8 cellular contexts compared by ENCODE assay signal in the genomic region with DNA sequence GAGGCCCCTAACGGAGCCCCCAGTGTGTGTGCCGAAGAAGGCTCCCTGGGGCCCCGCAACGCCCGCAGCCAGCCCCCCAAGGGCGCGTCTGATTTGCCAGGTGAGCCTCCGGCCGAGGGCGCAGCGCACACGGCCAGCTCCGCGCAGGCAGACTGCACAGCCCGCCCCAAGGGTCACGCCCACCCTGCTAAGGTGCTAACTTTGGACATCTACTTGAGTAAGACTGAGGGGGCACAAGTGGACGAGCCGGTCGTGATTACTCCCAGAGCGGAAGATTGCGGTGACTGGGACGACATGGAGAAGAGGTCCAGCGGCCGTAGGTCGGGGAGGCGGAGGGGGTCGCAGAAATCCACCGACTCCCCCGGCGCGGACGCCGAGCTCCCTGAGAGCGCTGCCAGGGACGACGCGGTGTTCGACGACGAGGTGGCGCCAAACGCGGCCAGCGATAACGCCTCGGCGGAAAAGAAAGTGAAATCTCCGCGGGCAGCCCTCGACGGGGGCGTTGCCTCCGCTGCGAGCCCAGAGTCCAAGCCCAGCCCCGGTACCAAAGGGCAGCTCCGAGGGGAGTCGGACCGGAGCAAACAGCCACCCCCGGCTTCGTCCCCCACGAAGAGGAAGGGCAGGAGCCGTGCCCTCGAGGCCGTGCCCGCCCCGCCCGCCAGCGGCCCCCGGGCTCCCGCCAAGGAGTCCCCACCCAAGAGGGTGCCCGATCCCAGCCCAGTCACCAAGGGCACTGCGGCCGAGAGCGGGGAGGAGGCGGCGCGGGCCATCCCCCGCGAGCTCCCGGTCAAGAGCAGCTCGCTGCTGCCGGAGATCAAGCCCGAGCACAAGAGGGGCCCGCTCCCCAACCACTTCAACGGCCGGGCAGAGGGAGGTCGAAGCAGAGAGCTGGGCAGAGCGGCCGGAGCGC.
DNase-seq lines count a peak whose midpoint lies in the region; ATAC-seq, FAIRE-seq and TF ChIP-seq lines count a peak whose summit lies in the region.

No MANE protein-coding gene starts in this region.

- intact Hi-C loops in left ventricle myocardium superior (cut with micrococcal nuclease), result no loop called here

- peak; percentile 84 for FAIRE-seq in GM19239 (lab: Jason Lieb, UNC)
- no peak for FAIRE-seq in RCC 7860 (lab: Jason Lieb, UNC)

- ATAC-seq in HG03342 (IDR thresholded peaks at IDR 0.05; ENCODE audit: unreplicated experiment) (peak; percentile 51), left ventricle myocardium superior (peak; percentile 86)

- H3K36me3 Mint-ChIP-seq in activated naive CD4-positive, alpha-beta T cell treated with anti-CD3 and anti-CD28 coated beads, Interleukin-2, amount 50 U/mL, for 24 hours, result no peaks in the 10 kb centered on the region

- peak overlapping the region; percentile 95 for H3K27ac Mint-ChIP-seq in activated naive CD4-positive, alpha-beta T cell treated with anti-CD3 and anti-CD28 coated beads, Interleukin-2, amount 50 U/mL, for 24 hours

- peaks cover 9% of the 10 kb centered on the region for H3K27me3 ChIP-seq in BJ (ENCODE audit: control insufficient read depth, insufficient read depth, low read length)

- no peaks in the 10 kb centered on the region for H3K9me3 Mint-ChIP-seq in activated naive CD4-positive, alpha-beta T cell treated with anti-CD3 and anti-CD28 coated beads, Interleukin-2, amount 50 U/mL, for 24 hours

- DNase-seq in BJ (ENCODE audit: low read depth) (no peak), GM19239 (ENCODE audit: insufficient read length, low spot score) (no peak), RCC 7860 (ENCODE audit: low spot score) (peak; percentile 28), left ventricle myocardium superior (peak; percentile 77), retinal pigment epithelial cell (ENCODE audit: low read depth) (no peak), DMS114 treated with DMSO at 0.1 percent for 48 hours (lab: John Stamatoyannopoulos, UW; ENCODE audit: unreplicated experiment) (no peak)

- TF ChIP-seq CTCF in BJ (IDR thresholded peaks at IDR 0.05; ENCODE audit: insufficient read depth, low read depth, low read length) (peak; percentile 35; the same call in 1 of the 2 replicates), retinal pigment epithelial cell (conservative IDR thresholded peaks at IDR 0.05; ENCODE audit: low read depth, low read length) (peak; percentile 27)

- peaks cover 56% of the 10 kb centered on the region for H3K4me1 Mint-ChIP-seq in activated naive CD4-positive, alpha-beta T cell treated with anti-CD3 and anti-CD28 coated beads, Interleukin-2, amount 50 U/mL, for 24 hours

- H3K36me3 ChIP-seq in BJ (ENCODE audit: control insufficient read depth, insufficient read depth, low read length), result no peaks in the 10 kb centered on the region

- POLR2A ChIA-PET in BJ (lab: Charles Lee), result no interaction called here

- CTCF ChIA-PET in BJ (lab: Yijun Ruan, JAX), result interaction anchor here (0.6 to 1.5 kb wide), 6 partner anchors 19 to 61 kb away, joined by 3 to 5 read pairs (median 3); no protein-coding TSS in a partner anchor

- peaks cover 1% of the 10 kb centered on the region for H3K27me3 Mint-ChIP-seq in activated naive CD4-positive, alpha-beta T cell treated with anti-CD3 and anti-CD28 coated beads, Interleukin-2, amount 50 U/mL, for 24 hours

- peak overlapping the region; percentile 92 for H3K4me3 Mint-ChIP-seq in activated naive CD4-positive, alpha-beta T cell treated with anti-CD3 and anti-CD28 coated beads, Interleukin-2, amount 50 U/mL, for 24 hours

- H3K4me3 ChIP-seq in BJ (ENCODE audit: low read depth, low read length), result peak overlapping the region; percentile 70
- H3K4me3 ChIP-seq in retinal pigment epithelial cell (ENCODE audit: low read length), result peak overlapping the region; percentile 46

Comparison
In these comparisons a context has a peak if more than half of its experiments do, and no peak if none do; other contexts are left out.
1. DNase-seq: peak in RCC 7860 (single experiment) and left ventricle myocardium superior (single experiment); none in BJ (single experiment), GM19239 (single experiment), retinal pigment epithelial cell (single experiment) and DMS114 treated with DMSO at 0.1 percent for 48 hours (single experiment).